ENCODE assay signal across 1 cellular context in the genomic region with DNA sequence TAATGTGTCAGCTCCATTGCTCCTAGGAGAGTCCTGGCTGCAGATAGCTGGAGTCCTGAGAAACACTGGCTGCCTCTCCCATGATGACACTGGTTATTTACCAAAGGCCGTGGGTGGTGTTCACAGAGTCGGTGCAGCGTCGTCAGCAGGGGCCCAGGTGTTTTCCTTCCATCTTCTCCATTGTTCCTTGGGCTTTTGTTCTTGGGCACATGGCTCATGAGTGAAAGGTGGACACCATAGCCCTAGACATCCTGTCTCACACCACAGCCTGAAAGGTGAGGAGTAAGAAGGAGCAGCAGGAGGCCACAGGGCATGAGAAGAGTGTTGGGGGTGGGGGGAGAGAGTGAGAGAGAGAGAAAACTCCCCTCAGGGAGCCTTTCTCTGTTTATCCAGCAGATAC.
TF ChIP-seq lines count a peak whose summit lies in the region.

No MANE protein-coding gene starts in this region.

TF ChIP-seq in GM23338, 12 proteins besides CTCF, POLR2A, EP300 and RAD21 (continued from another document):
- TF ChIP-seq, protein P1, sequence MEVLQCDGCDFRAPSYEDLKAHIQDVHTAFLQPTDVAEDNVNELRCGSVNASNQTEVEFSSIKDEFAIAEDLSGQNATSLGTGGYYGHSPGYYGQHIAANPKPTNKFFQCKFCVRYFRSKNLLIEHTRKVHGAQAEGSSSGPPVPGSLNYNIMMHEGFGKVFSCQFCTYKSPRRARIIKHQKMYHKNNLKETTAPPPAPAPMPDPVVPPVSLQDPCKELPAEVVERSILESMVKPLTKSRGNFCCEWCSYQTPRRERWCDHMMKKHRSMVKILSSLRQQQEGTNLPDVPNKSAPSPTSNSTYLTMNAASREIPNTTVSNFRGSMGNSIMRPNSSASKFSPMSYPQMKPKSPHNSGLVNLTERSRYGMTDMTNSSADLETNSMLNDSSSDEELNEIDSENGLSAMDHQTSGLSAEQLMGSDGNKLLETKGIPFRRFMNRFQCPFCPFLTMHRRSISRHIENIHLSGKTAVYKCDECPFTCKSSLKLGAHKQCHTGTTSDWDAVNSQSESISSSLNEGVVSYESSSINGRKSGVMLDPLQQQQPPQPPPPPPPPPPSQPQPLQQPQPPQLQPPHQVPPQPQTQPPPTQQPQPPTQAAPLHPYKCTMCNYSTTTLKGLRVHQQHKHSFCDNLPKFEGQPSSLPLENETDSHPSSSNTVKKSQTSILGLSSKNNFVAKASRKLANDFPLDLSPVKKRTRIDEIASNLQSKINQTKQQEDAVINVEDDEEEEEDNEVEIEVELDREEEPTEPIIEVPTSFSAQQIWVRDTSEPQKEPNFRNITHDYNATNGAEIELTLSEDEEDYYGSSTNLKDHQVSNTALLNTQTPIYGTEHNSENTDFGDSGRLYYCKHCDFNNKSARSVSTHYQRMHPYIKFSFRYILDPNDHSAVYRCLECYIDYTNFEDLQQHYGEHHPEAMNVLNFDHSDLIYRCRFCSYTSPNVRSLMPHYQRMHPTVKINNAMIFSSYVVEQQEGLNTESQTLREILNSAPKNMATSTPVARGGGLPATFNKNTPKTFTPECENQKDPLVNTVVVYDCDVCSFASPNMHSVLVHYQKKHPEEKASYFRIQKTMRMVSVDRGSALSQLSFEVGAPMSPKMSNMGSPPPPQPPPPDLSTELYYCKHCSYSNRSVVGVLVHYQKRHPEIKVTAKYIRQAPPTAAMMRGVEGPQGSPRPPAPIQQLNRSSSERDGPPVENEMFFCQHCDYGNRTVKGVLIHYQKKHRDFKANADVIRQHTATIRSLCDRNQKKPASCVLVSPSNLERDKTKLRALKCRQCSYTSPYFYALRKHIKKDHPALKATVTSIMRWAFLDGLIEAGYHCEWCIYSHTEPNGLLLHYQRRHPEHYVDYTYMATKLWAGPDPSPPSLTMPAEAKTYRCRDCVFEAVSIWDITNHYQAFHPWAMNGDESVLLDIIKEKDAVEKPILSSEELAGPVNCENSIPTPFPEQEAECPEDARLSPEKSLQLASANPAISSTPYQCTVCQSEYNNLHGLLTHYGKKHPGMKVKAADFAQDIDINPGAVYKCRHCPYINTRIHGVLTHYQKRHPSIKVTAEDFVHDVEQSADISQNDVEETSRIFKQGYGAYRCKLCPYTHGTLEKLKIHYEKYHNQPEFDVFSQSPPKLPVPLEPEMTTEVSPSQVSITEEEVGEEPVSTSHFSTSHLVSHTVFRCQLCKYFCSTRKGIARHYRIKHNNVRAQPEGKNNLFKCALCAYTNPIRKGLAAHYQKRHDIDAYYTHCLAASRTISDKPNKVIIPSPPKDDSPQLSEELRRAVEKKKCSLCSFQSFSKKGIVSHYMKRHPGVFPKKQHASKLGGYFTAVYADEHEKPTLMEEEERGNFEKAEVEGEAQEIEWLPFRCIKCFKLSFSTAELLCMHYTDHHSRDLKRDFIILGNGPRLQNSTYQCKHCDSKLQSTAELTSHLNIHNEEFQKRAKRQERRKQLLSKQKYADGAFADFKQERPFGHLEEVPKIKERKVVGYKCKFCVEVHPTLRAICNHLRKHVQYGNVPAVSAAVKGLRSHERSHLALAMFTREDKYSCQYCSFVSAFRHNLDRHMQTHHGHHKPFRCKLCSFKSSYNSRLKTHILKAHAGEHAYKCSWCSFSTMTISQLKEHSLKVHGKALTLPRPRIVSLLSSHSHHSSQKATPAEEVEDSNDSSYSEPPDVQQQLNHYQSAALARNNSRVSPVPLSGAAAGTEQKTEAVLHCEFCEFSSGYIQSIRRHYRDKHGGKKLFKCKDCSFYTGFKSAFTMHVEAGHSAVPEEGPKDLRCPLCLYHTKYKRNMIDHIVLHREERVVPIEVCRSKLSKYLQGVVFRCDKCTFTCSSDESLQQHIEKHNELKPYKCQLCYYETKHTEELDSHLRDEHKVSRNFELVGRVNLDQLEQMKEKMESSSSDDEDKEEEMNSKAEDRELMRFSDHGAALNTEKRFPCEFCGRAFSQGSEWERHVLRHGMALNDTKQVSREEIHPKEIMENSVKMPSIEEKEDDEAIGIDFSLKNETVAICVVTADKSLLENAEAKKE (CRISPR knock-in tag; IDR thresholded peaks at IDR 0.05) = no peak
TF ChIP-seq in GM23338: peak in this region for 0.
